ENCODE assay signal across 18 cellular contexts in genomic region chr22:24201681-24202590, GRCh38. TPM values are rescaled to one million over a fixed set of nuclear protein-coding genes. Genes with fewer than 3 reads are reported as not detected.
DNase-seq lines count a peak whose midpoint lies in the region; ATAC-seq and TF ChIP-seq lines count a peak whose summit lies in the region.
"Had no signal": no experiment of that assay in that cellular context is flagged by ENCODE, and none has a peak within 500 bp of the region (broad histone marks: within the 10 kb centered on the region; RNA-seq: fewer than 3 reads in every experiment).

No MANE protein-coding gene starts in this region.

- H3K4me1 ChIP-seq in GM23338 (ENCODE audit: insufficient read depth) (no peaks in the 10 kb centered on the region), PC-9 (replicated peaks; ENCODE audit: insufficient read depth) (peaks cover 73% of the 10 kb centered on the region), trophoblast cell (ENCODE audit: control insufficient read depth in 1 of 2, insufficient read depth in 2 of 2, low read length in 2 of 2) (peaks cover 27 to 31% of the 10 kb centered on the region in 2 experiments)

- H3K9me2 ChIP-seq in GM23338 (ENCODE audit: insufficient read depth) (no peaks in the 10 kb centered on the region), PC-9 (ENCODE audit: insufficient read depth) (no peaks in the 10 kb centered on the region)

- CTCF ChIA-PET in PC-9 (lab: Charles Lee), result interaction anchor here (0.7 to 1.2 kb wide), 3 partner anchors 13 to 45 kb away, joined by 4 to 8 read pairs (median 4); no protein-coding TSS in a partner anchor

- in situ Hi-C loops in GM13976 (cut with MboI; ENCODE audit: low sequenced_read_pairs, unreplicated experiment), result no loop called here

- H2AK5ac ChIP-seq in trophoblast cell (ENCODE audit: low read length), result peak overlapping the region; percentile 79

- TSS peak; percentile 44 for BruUV-seq in PC-9 (replicated peaks; lab: Mats Ljungman, UMichigan)

- no peak overlapping the region for H3K27ac Mint-ChIP-seq in GM23338
- peak overlapping the region; percentile 70 for H3K27ac Mint-ChIP-seq in dendritic cell treated with granulocyte-macrophage colony-stimulating factor and Interleukin-4, amounts not matched to agents 40 ng/mL and 50 ng/mL, for 4 days
- H3K27ac Mint-ChIP-seq: activated T-helper 2 cell treated with anti-CD3 and anti-CD28 coated beads, Interferon-gamma antibody, Interleukin-2, Interleukin-4, amounts not matched to agents 10 μg/mL and 5 μg/mL and 100 μg/mL, durations not matched to agents 14 hours and 24 hours and 36 hours; CD4-positive, alpha-beta T cell; stimulated activated effector memory CD8-positive, alpha-beta T cell treated with anti-CD3 and anti-CD28 coated beads, Interleukin-12 subunit alpha, Interleukin-12 subunit beta, amount 100 ng/mL, for 72 hours had no signal

- H3K27ac ChIP-seq in GM23338 (ENCODE audit: low read depth), result no peak overlapping the region
- H3K27ac ChIP-seq in PC-9, result peak overlapping the region; percentile 97
- peak overlapping the region; percentile 92 for H3K27ac ChIP-seq in trophoblast cell (ENCODE audit: low read depth, low read length)

- peak overlapping the region; percentile 85 for H3K14ac ChIP-seq in trophoblast cell (ENCODE audit: low read length)

- H3K79me2 ChIP-seq in GM23338 (replicated peaks; ENCODE audit: insufficient read depth) (no peaks in the 10 kb centered on the region), PC-9 (ENCODE audit: low read depth) (no peaks in the 10 kb centered on the region), trophoblast cell (ENCODE audit: control insufficient read depth, insufficient read depth, low read length, poor library complexity) (peaks cover 2% of the 10 kb centered on the region)

- H3K36me3 ChIP-seq in GM23338 (ENCODE audit: insufficient read depth), result no peaks in the 10 kb centered on the region; the same call in 1 of the 2 replicates
- H3K36me3 ChIP-seq in PC-9 (ENCODE audit: low read depth), result no peaks in the 10 kb centered on the region
- H3K36me3 ChIP-seq in trophoblast cell (ENCODE audit: control insufficient read depth in 1 of 2, insufficient read depth in 2 of 2, low read length in 2 of 2), result peaks cover 0 to 2% of the 10 kb centered on the region in 2 experiments

- intact Hi-C loops in PC-9 (cut with micrococcal nuclease; ENCODE audit: unreplicated experiment), result loop anchor here (10.0 kb wide), 1 partner anchor 103 kb away; no protein-coding TSS in a partner anchor
- intact Hi-C loops in dendritic cell treated with granulocyte-macrophage colony-stimulating factor and Interleukin-4, amounts not matched to agents 40 ng/mL and 50 ng/mL, for 4 days (cut with micrococcal nuclease), result no loop called here

- peaks cover 11% of the 10 kb centered on the region for H3K4me1 Mint-ChIP-seq in GM23338
- peaks cover 76% of the 10 kb centered on the region for H3K4me1 Mint-ChIP-seq in dendritic cell treated with granulocyte-macrophage colony-stimulating factor and Interleukin-4, amounts not matched to agents 40 ng/mL and 50 ng/mL, for 4 days (ENCODE audit: low read depth)
- H3K4me1 Mint-ChIP-seq: immature natural killer cell had no signal

- H3K9me3 Mint-ChIP-seq in GM23338, result peaks cover 21% of the 10 kb centered on the region
- no peaks in the 10 kb centered on the region for H3K9me3 Mint-ChIP-seq in dendritic cell treated with granulocyte-macrophage colony-stimulating factor and Interleukin-4, amounts not matched to agents 40 ng/mL and 50 ng/mL, for 4 days
- H3K9me3 Mint-ChIP-seq: activated T-helper 2 cell treated with anti-CD3 and anti-CD28 coated beads, Interferon-gamma antibody, Interleukin-2, Interleukin-4, amounts not matched to agents 10 μg/mL and 5 μg/mL and 100 μg/mL, durations not matched to agents 14 hours and 24 hours and 36 hours; CD4-positive, alpha-beta T cell; immature natural killer cell; stimulated activated effector memory CD8-positive, alpha-beta T cell treated with anti-CD3 and anti-CD28 coated beads, Interleukin-12 subunit alpha, Interleukin-12 subunit beta, amount 100 ng/mL, for 72 hours had no signal

- peak overlapping the region; percentile 94 for H2BK5ac ChIP-seq in trophoblast cell (ENCODE audit: low read depth, low read length, poor library complexity)

- peak overlapping the region; percentile 96 for H2BK12ac ChIP-seq in trophoblast cell (ENCODE audit: low read length)

- no peak overlapping the region for H3K4me2 ChIP-seq in GM23338
- H3K4me2 ChIP-seq in PC-9, result peak overlapping the region; percentile 53
- peak overlapping the region; percentile 8 for H3K4me2 ChIP-seq in trophoblast cell (ENCODE audit: low read length)

- peaks cover 14% of the 10 kb centered on the region for H3K36me3 Mint-ChIP-seq in GM23338 (ENCODE audit: low read depth)
- no peaks in the 10 kb centered on the region for H3K36me3 Mint-ChIP-seq in dendritic cell treated with granulocyte-macrophage colony-stimulating factor and Interleukin-4, amounts not matched to agents 40 ng/mL and 50 ng/mL, for 4 days (ENCODE audit: low read depth)
- H3K36me3 Mint-ChIP-seq: immature natural killer cell; stimulated activated effector memory CD8-positive, alpha-beta T cell treated with anti-CD3 and anti-CD28 coated beads, Interleukin-12 subunit alpha, Interleukin-12 subunit beta, amount 100 ng/mL, for 72 hours had no signal

- no peak overlapping the region for H3K4me3 Mint-ChIP-seq in GM23338
- H3K4me3 Mint-ChIP-seq in dendritic cell treated with granulocyte-macrophage colony-stimulating factor and Interleukin-4, amounts not matched to agents 40 ng/mL and 50 ng/mL, for 4 days, result no peak overlapping the region
- H3K4me3 Mint-ChIP-seq: CD4-positive, alpha-beta T cell; immature natural killer cell; stimulated activated effector memory CD8-positive, alpha-beta T cell treated with anti-CD3 and anti-CD28 coated beads, Interleukin-12 subunit alpha, Interleukin-12 subunit beta, amount 100 ng/mL, for 72 hours had no signal

- peak overlapping the region; percentile 80 for H3K18ac ChIP-seq in trophoblast cell (ENCODE audit: low read length)

- no CpG with 5 or more reads among the region's 25 CpGs for WGBS in trophoblast cell (ENCODE audit: extremely low coverage, insufficient coverage, insufficient read length)

- H3K9me3 ChIP-seq in PC-9 (ENCODE audit: insufficient read depth, low read depth), result 0 out of 2 replicates have a peak, but pooled peaks cover 3% of the 10 kb centered on the region
- peaks cover 3% of the 10 kb centered on the region for H3K9me3 ChIP-seq in trophoblast cell (ENCODE audit: insufficient read depth, low read depth, low read length)

- POLR2A ChIA-PET in PC-9 (lab: Charles Lee; ENCODE audit: unreplicated experiment), result interaction anchor here (0.5 kb wide), 1 partner anchor 332 kb away, joined by 3 read pairs; no protein-coding TSS in a partner anchor

- peak overlapping the region; percentile 71 for H4K8ac ChIP-seq in trophoblast cell (ENCODE audit: low read depth, low read length)

- no peak for TF ChIP-seq CTCF in GM23338 (conservative IDR thresholded peaks at IDR 0.05; ENCODE audit: low read depth in 2 of 2)
- no peak for TF ChIP-seq CTCF in PC-9 (conservative IDR thresholded peaks at IDR 0.05)
- no peak for TF ChIP-seq CTCF in GM13976 (IDR thresholded peaks at IDR 0.05; ENCODE audit: borderline replicate concordance, control extremely low read depth, extremely low read depth, insufficient read depth, missing control alignments)

- H3K27me3 ChIP-seq in GM23338 (ENCODE audit: insufficient read depth) (no peaks in the 10 kb centered on the region), PC-9 (ENCODE audit: insufficient read depth, low read depth) (no peaks in the 10 kb centered on the region), trophoblast cell (ENCODE audit: insufficient read depth, low read length) (no peaks in the 10 kb centered on the region)

- H4K20me1 ChIP-seq in GM23338 (replicated peaks; ENCODE audit: insufficient read depth), result no peaks in the 10 kb centered on the region
- H4K20me1 ChIP-seq in PC-9 (ENCODE audit: insufficient read depth), result no peaks in the 10 kb centered on the region

- H3K23ac ChIP-seq in trophoblast cell (ENCODE audit: low read length), result no peak overlapping the region

- peak overlapping the region; percentile 90 for H4K91ac ChIP-seq in trophoblast cell (ENCODE audit: low read depth, low read length)

- H2BK120ac ChIP-seq in trophoblast cell (ENCODE audit: insufficient read depth, low read length, poor library complexity), result peak overlapping the region; percentile 94

- H3K4me3 ChIP-seq in GM23338, result no peak overlapping the region
- no peak overlapping the region for H3K4me3 ChIP-seq in PC-9
- no peak overlapping the region for H3K4me3 ChIP-seq in trophoblast cell (ENCODE audit: low read depth, low read length)
- H3K4me3 ChIP-seq: skin epidermis had no signal

- H3F3A ChIP-seq in GM23338 (replicated peaks; ENCODE audit: low read depth) (no peaks in the 10 kb centered on the region), PC-9 (ENCODE audit: insufficient read depth, low read depth) (peaks cover 69% of the 10 kb centered on the region)

- H4K12ac ChIP-seq in trophoblast cell (ENCODE audit: low read depth, low read length), result no peak overlapping the region

- no peak for ATAC-seq in GM23338
- ATAC-seq in HG03139 (IDR thresholded peaks at IDR 0.05; ENCODE audit: unreplicated experiment), result no peak
- ATAC-seq in GM21390 (IDR thresholded peaks at IDR 0.05; ENCODE audit: unreplicated experiment), result no peak
- ATAC-seq: stimulated activated effector memory CD8-positive, alpha-beta T cell treated with anti-CD3 and anti-CD28 coated beads, Interleukin-12 subunit alpha, Interleukin-12 subunit beta, amount 100 ng/mL, for 72 hours had no signal

- H2AFZ ChIP-seq in GM23338 (0 out of 2 replicates have a peak overlapping the region, but pooled peaks have one; percentile 38), PC-9 (no peak overlapping the region), trophoblast cell (ENCODE audit: insufficient read depth, low read length, poor library complexity) (no peak overlapping the region)

- no peak for DNase-seq in GM23338 (ENCODE audit: low spot score)
- peak; percentile 68 to 89 for DNase-seq in PC-9
- peak; percentile 93 to 95 for DNase-seq in trophoblast cell
- DNase-seq in GM13976 (ENCODE audit: low spot score), result no peak
- DNase-seq: activated CD4-positive, alpha-beta T cell treated with anti-CD3 and anti-CD28 coated beads, Interleukin-2, amount 50 U/mL, for 48 hours; activated CD8-positive, alpha-beta memory T cell treated with anti-CD3 and anti-CD28 coated beads, Interleukin-2, amount 50 U/mL, for 48 hours; CD4-positive, alpha-beta T cell; DMS153; immature natural killer cell; NCI-H510A; RPMI8226; stimulated activated CD4-positive, alpha-beta T cell treated with anti-CD3 and anti-CD28 coated beads, Interleukin-2, amount 100 ng/mL, for 24 hours had no signal

- H3K4ac ChIP-seq in trophoblast cell (ENCODE audit: low read depth, low read length), result no peak overlapping the region

- H3K79me1 ChIP-seq in trophoblast cell (ENCODE audit: low read length), result peaks cover 41% of the 10 kb centered on the region

- peaks cover 2% of the 10 kb centered on the region for H3K27me3 Mint-ChIP-seq in GM23338 (ENCODE audit: insufficient read depth, low read depth, poor library complexity)
- no peaks in the 10 kb centered on the region for H3K27me3 Mint-ChIP-seq in dendritic cell treated with granulocyte-macrophage colony-stimulating factor and Interleukin-4, amounts not matched to agents 40 ng/mL and 50 ng/mL, for 4 days
- H3K27me3 Mint-ChIP-seq: CD4-positive, alpha-beta T cell had no signal

- H3K9ac ChIP-seq in trophoblast cell (ENCODE audit: low read length), result no peak overlapping the region

RNA-seq across cellular contexts. Expression of gene SUSD2, which starts 20.6 kb away (rescaled TPM):
- total RNA-seq in GM23338 (2014; rRNA removed; shearing (Covaris generic)), result 2.1 and 2.2 TPM in 2 replicates
- 0.68 and 0.74 TPM in 2 replicates for polyA plus RNA-seq in GM23338 (2016; fragmentation: Nextera tagmentation; extraction: Ambion mirVana)
- 5.5 and 5.7 TPM in 2 replicates for total RNA-seq in PC-9 (2021)
- 36.0 and 40.8 TPM in 2 replicates for polyA plus RNA-seq in trophoblast cell (2013)

RNA-seq across cellular contexts. Expression of gene GGT5, which starts 42.9 kb away (rescaled TPM):
- not detected in 2 replicates for total RNA-seq in GM23338 (2014; rRNA removed; shearing (Covaris generic))
- polyA plus RNA-seq in GM23338 (2016; fragmentation: Nextera tagmentation; extraction: Ambion mirVana), result not detected in 2 replicates
- not detected in 2 replicates for total RNA-seq in PC-9 (2021)
- 8.2 and 9.1 TPM in 2 replicates for polyA plus RNA-seq in trophoblast cell (2013)
- total RNA-seq: CD4-positive, alpha-beta T cell had no signal
- polyA plus RNA-seq: immature natural killer cell had no signal

Comparison
In these comparisons a context has a peak if more than half of its experiments do, and no peak if none do; other contexts are left out.
1. DNase-seq: peak in PC-9 (2 of 2) and trophoblast cell (2 of 2); none in GM23338 (single experiment) and GM13976 (single experiment).